Comparison of ENCODE assay signal across 19 cellular contexts in genomic region chr6:44202972-44203750, GRCh38. TPM values are rescaled to one million over a fixed set of nuclear protein-coding genes. Genes with fewer than 3 reads are reported as not detected.
DNase-seq lines count a peak whose midpoint lies in the region; ATAC-seq and TF ChIP-seq lines count a peak whose summit lies in the region.
"Had no signal": no experiment of that assay in that cellular context is flagged by ENCODE, and none has a peak within 500 bp of the region (broad histone marks: within the 10 kb centered on the region; RNA-seq: fewer than 3 reads in every experiment).

No MANE protein-coding gene starts in this region.

- 77% methylated on average over 11 of the region's 11 CpGs for WGBS in hepatocyte (ENCODE audit: low lambda C conversion rate, missing lambda C conversion rate)
- 57 to 63% (median 61%) methylated on average over 11 of the region's 11 CpGs for WGBS in psoas muscle, 3 donors

- TF ChIP-seq CTCF in RWPE1 (conservative IDR thresholded peaks at IDR 0.05; ENCODE audit: low read depth) (no peak), hepatocyte (IDR thresholded peaks at IDR 0.05; ENCODE audit: poor library complexity) (no peak), psoas muscle (IDR thresholded peaks at IDR 0.05) (no peak), progenitor cell of endocrine pancreas (IDR thresholded peaks at IDR 0.05; ENCODE audit: unreplicated experiment) (no peak)

- H3K4me1 ChIP-seq in ES-I3 (ENCODE audit: insufficient read depth, low read length) (peaks cover 37% of the 10 kb centered on the region), hepatocyte (ENCODE audit: insufficient read depth) (peaks cover 27% of the 10 kb centered on the region), psoas muscle (peaks cover 3% of the 10 kb centered on the region)
- H3K4me1 ChIP-seq: spleen had no signal

- H3K36me3 Mint-ChIP-seq in immature natural killer cell (no peaks in the 10 kb centered on the region), progenitor cell of endocrine pancreas (ENCODE audit: insufficient read depth) (no peaks in the 10 kb centered on the region)
- H3K36me3 Mint-ChIP-seq: brain, IgD-negative memory B cell, memory B cell had no signal

- ATAC-seq in psoas muscle: no peak
- ATAC-seq: HCT116 had no signal

- peaks cover 0 to 6% (median 2%) of the 10 kb centered on the region in 3 donors for H3K27me3 Mint-ChIP-seq in immature natural killer cell (ENCODE audit: low read depth in 3 of 3)
- H3K27me3 Mint-ChIP-seq in progenitor cell of endocrine pancreas: peaks cover 5% of the 10 kb centered on the region

- H3K36me3 ChIP-seq in ES-I3 (ENCODE audit: insufficient read depth, low read length) (no peaks in the 10 kb centered on the region), hepatocyte (replicated peaks; ENCODE audit: insufficient read depth, low read depth) (no peaks in the 10 kb centered on the region), psoas muscle (ENCODE audit: insufficient read depth in 1 of 2, low read depth in 1 of 2) (no peaks in the 10 kb centered on the region)
- H3K36me3 ChIP-seq: spleen had no signal

- H3K9me3 ChIP-seq in ES-I3 (ENCODE audit: control insufficient read depth, insufficient read depth, low read length) (no peaks in the 10 kb centered on the region), hepatocyte (ENCODE audit: low read depth) (no peaks in the 10 kb centered on the region), psoas muscle (no peaks in the 10 kb centered on the region)
- H3K9me3 ChIP-seq: spleen had no signal

- DNase-seq in RWPE1 (ENCODE audit: low spot score): no peak
- no peak for DNase-seq in hepatocyte (ENCODE audit: low spot score)
- DNase-seq in psoas muscle: no peak
- DNase-seq in erythroblast (lab: John Stamatoyannopoulos, UW): no peak
- DNase-seq in glomerular visceral epithelial cell (ENCODE audit: extremely low spot score): no peak
- no peak for DNase-seq in immature natural killer cell
- DNase-seq in progenitor cell of endocrine pancreas (ENCODE audit: low spot score, unreplicated experiment): no peak
- DNase-seq: activated CD4-positive, alpha-beta T cell treated with anti-CD3 and anti-CD28 coated beads for 1 hour; activated naive CD4-positive, alpha-beta T cell treated with anti-CD3 and anti-CD28 coated beads, Interleukin-2, amount 50 U/mL, for 16 hours; NCI-H1092; NCI-H2171 treated with DMSO at 0.1 percent for 48 hours; spleen; stimulated activated naive CD4-positive, alpha-beta T cell treated with Interleukin-2 at 50 U/mL for 16 hours had no signal

- H3K4me1 Mint-ChIP-seq in immature natural killer cell (no peaks in the 10 kb centered on the region), progenitor cell of endocrine pancreas (ENCODE audit: low read depth) (peaks cover 8% of the 10 kb centered on the region)
- H3K4me1 Mint-ChIP-seq: IgD-negative memory B cell, memory B cell had no signal

- peak overlapping the region; percentile 7 for H3K4me2 ChIP-seq in hepatocyte

- H3K79me2 ChIP-seq in hepatocyte: no peaks in the 10 kb centered on the region

- H3K4me3 Mint-ChIP-seq in immature natural killer cell (no peak overlapping the region), progenitor cell of endocrine pancreas (ENCODE audit: low read depth) (no peak overlapping the region)
- H3K4me3 Mint-ChIP-seq: brain, IgD-negative memory B cell, memory B cell, neural crest cell had no signal

- CTCF ChIA-PET in RWPE1 (lab: Yijun Ruan, JAX): no interaction called here

- H3K27me3 ChIP-seq in hepatocyte: no peaks in the 10 kb centered on the region
- H3K27me3 ChIP-seq in psoas muscle (ENCODE audit: insufficient read depth in 3 of 3, low read length in 2 of 3): no peaks in the 10 kb centered on the region
- H3K27me3 ChIP-seq: spleen had no signal

- no peak overlapping the region for H2AFZ ChIP-seq in hepatocyte

- H3K27ac ChIP-seq in RWPE1: peak overlapping the region; percentile 92
- peak overlapping the region; percentile 68 for H3K27ac ChIP-seq in hepatocyte
- H3K27ac ChIP-seq in psoas muscle: peak overlapping the region; percentile 53
- H3K27ac ChIP-seq: spleen had no signal

- POLR2A ChIA-PET in RWPE1 (lab: Yijun Ruan, JAX; ENCODE audit: low non-redundant PET): no interaction called here

- intact Hi-C loops in psoas muscle (cut with DNase I): no loop called here

- H3K9me3 Mint-ChIP-seq in immature natural killer cell (no peaks in the 10 kb centered on the region), progenitor cell of endocrine pancreas (ENCODE audit: low read depth) (no peaks in the 10 kb centered on the region)
- H3K9me3 Mint-ChIP-seq: IgD-negative memory B cell, memory B cell, neural crest cell had no signal

- peak overlapping the region; percentile 11; the same call in 1 of the 2 replicates for H3K9ac ChIP-seq in ES-I3 (ENCODE audit: low read depth, low read length)

- no peak for TF ChIP-seq POLR2A in erythroblast (IDR thresholded peaks at IDR 0.05; ENCODE audit: low read length)

- no peaks in the 10 kb centered on the region for H3K9me2 ChIP-seq in hepatocyte (replicated peaks; ENCODE audit: insufficient read depth)

- H4K20me1 ChIP-seq in hepatocyte (ENCODE audit: insufficient read depth, poor library complexity, severe bottlenecking): no peaks in the 10 kb centered on the region

- H3K4me3 ChIP-seq in hepatocyte (no peak overlapping the region), psoas muscle (no peak overlapping the region)
- H3K4me3 ChIP-seq: spleen had no signal

- no peak overlapping the region for H3K27ac Mint-ChIP-seq in immature natural killer cell
- H3K27ac Mint-ChIP-seq in progenitor cell of endocrine pancreas: no peak overlapping the region
- H3K27ac Mint-ChIP-seq: brain, IgD-negative memory B cell, memory B cell had no signal

RNA-seq across cellular contexts. Expression of gene MYMX, which starts 13.6 kb away (rescaled TPM):
- not detected in 2 replicates for total RNA-seq in hepatocyte
- 2.0 TPM in 1 of 2 replicates, not detected in the other for polyA plus RNA-seq in hepatocyte
- under 1 TPM in 3 of 4 donors, not detected in 1; 0.34 to 0.54 (median 0.36) TPM for total RNA-seq in psoas muscle
- polyA plus RNA-seq in psoas muscle: under 1 TPM in 2 of 3 donors, not detected in 1; 0.09 to 0.61 TPM
- polyA plus RNA-seq in immature natural killer cell: not detected
- not detected in 2 replicates for total RNA-seq in progenitor cell of endocrine pancreas
- total RNA-seq: neural crest cell had no signal
- polyA plus RNA-seq: IgD-negative memory B cell had no signal

RNA-seq across cellular contexts. Expression of gene SLC29A1, which starts 20.2 kb away (rescaled TPM):
- total RNA-seq in hepatocyte: 23.3 and 32.4 TPM in 2 replicates
- 28.5 and 30.8 TPM in 2 replicates for polyA plus RNA-seq in hepatocyte
- 10 to 100 TPM; 29.6 to 80.7 (median 41.6) TPM for total RNA-seq in psoas muscle
- polyA plus RNA-seq in psoas muscle: 10 to 100 TPM; 29.1 to 39.7 (median 39.1) TPM
- polyA plus RNA-seq in immature natural killer cell: 1 to 10 TPM; 1.5 to 3.0 (median 1.8) TPM
- total RNA-seq in progenitor cell of endocrine pancreas: 24.1 and 26.2 TPM in 2 replicates

RNA-seq across cellular contexts. Expression of gene HSP90AB1, which starts 43.7 kb away (rescaled TPM):
- total RNA-seq in hepatocyte (884 and 891 TPM in 2 replicates), psoas muscle (1,000 to 10,000 TPM; 1,150 to 1,595 (median 1,339) TPM), progenitor cell of endocrine pancreas (1,214 and 1,216 TPM in 2 replicates)
- polyA plus RNA-seq in hepatocyte (422 and 440 TPM in 2 replicates), psoas muscle (1,000 to 10,000 TPM in 2 of 3 donors, 100 to 1,000 TPM in 1; 743 to 1,128 (median 1,033) TPM), immature natural killer cell (100 to 1,000 TPM; 185 to 309 (median 280) TPM)

RNA-seq across cellular contexts. Expression of gene CAPN11, which starts 44.5 kb away (rescaled TPM):
- total RNA-seq in hepatocyte (0.16 and 0.23 TPM in 2 replicates), psoas muscle (under 1 TPM in 1 of 4 donors, not detected in 3; 0.32 TPM), progenitor cell of endocrine pancreas (not detected in 2 replicates)
- polyA plus RNA-seq in hepatocyte (0.13 and 0.39 TPM in 2 replicates), psoas muscle (under 1 TPM; 0.05 to 0.16 (median 0.11) TPM), immature natural killer cell (under 1 TPM in 1 of 3 donors, not detected in 2; 0.29 TPM)
- total RNA-seq: neural crest cell had no signal
- polyA plus RNA-seq: IgD-negative memory B cell had no signal

RNA-seq across cellular contexts. Expression of gene SLC35B2, which starts 54.2 kb away (rescaled TPM):
- total RNA-seq in hepatocyte (73.0 and 74.1 TPM in 2 replicates), psoas muscle (10 to 100 TPM; 10.9 to 23.3 (median 18.0) TPM), progenitor cell of endocrine pancreas (45.9 and 50.3 TPM in 2 replicates)
- polyA plus RNA-seq in hepatocyte (92.9 and 104 TPM in 2 replicates), psoas muscle (10 to 100 TPM; 16.0 to 23.6 (median 20.8) TPM), immature natural killer cell (100 to 1,000 TPM in 1 of 3 donors, 10 to 100 TPM in 2; 64.1 to 119 (median 69.1) TPM)
